Comparison of ENCODE assay signal across 1 cellular context in the genomic region with DNA sequence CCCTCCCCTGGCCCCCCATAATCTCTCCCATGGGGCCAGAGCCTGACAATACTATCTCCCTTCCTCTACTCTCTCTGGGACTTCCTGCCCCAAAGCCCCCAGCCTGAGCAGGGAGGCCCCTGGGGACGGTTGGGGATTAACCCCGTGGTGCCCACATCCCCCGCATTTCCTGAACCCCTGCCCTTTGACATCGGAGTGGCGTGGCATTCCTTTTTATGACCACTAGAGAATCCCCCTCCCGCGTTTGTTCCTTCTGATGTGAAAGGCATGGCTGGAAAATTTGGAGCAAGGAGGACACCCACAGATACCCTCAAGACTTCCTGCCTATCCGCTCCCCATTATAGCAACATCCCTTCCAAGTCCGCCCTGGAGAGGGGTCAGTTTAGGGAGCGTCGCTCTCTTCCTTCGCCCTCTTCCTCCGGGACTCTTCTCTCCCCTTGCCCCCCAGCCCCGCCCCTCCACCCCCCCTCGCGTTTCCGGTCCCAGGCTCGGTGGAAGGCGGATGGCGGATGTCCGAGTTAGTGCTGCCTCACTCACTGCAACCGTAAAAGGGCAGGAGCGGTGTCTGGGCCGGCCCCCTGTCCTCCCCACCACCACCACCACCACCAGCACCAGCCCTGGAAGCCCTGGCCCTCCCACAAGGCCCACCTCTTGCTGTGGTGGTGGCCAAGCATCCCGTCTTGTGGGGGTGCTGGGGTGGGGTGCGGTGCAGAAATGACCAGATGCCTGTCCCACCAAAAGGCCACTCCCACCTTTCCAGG.
TF ChIP-seq lines count a peak whose summit lies in the region.

No MANE protein-coding gene starts in this region.

TF ChIP-seq in K562, 482 proteins besides CTCF, POLR2A, EP300 and RAD21 (continues in another document):
- TF ChIP-seq DIDO1 (tag; IDR thresholded peaks at IDR 0.05; ENCODE audit: low read depth): no peak
- TF ChIP-seq SRSF1 (IDR thresholded peaks at IDR 0.05; ENCODE audit: low read depth, low read length): no peak
- TF ChIP-seq, protein P1, sequence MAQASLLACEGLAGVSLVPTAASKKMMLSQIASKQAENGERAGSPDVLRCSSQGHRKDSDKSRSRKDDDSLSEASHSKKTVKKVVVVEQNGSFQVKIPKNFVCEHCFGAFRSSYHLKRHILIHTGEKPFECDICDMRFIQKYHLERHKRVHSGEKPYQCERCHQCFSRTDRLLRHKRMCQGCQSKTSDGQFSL (CRISPR knock-in tag; IDR thresholded peaks at IDR 0.05): peak; percentile 28; the same call in 1 of the 2 replicates
- TF ChIP-seq, protein P1 (tag; IDR thresholded peaks at IDR 0.05): peak in 1 of 2 experiments; percentile 88; a peak in 2 of 4 replicates
- TF ChIP-seq U2AF2 (optimal IDR thresholded peaks at IDR 0.05; ENCODE audit: low read depth, low read length): no peak
- no peak for TF ChIP-seq NR2F6 (CRISPR knock-in tag; IDR thresholded peaks at IDR 0.05)
- TF ChIP-seq E2F3 (CRISPR knock-in tag; IDR thresholded peaks at IDR 0.05): 0 out of 2 replicates have a peak, but pooled peaks have one; percentile 31
- TF ChIP-seq PRPF4 (IDR thresholded peaks at IDR 0.05; ENCODE audit: insufficient read depth, low read depth, low read length, poor library complexity, severe bottlenecking): no peak
- TF ChIP-seq SRSF7 (optimal IDR thresholded peaks at IDR 0.05; ENCODE audit: low read depth, low read length): no peak
- TF ChIP-seq, protein P2, sequence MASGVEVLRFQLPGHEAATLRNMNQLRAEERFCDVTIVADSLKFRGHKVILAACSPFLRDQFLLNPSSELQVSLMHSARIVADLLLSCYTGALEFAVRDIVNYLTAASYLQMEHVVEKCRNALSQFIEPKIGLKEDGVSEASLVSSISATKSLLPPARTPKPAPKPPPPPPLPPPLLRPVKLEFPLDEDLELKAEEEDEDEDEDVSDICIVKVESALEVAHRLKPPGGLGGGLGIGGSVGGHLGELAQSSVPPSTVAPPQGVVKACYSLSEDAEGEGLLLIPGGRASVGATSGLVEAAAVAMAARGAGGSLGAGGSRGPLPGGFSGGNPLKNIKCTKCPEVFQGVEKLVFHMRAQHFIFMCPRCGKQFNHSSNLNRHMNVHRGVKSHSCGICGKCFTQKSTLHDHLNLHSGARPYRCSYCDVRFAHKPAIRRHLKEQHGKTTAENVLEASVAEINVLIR (CRISPR knock-in tag; IDR thresholded peaks at IDR 0.05): no peak
- no peak for TF ChIP-seq XRCC4 (IDR thresholded peaks at IDR 0.05; ENCODE audit: extremely low read depth, insufficient read depth, insufficient read length)
- TF ChIP-seq, protein P3, sequence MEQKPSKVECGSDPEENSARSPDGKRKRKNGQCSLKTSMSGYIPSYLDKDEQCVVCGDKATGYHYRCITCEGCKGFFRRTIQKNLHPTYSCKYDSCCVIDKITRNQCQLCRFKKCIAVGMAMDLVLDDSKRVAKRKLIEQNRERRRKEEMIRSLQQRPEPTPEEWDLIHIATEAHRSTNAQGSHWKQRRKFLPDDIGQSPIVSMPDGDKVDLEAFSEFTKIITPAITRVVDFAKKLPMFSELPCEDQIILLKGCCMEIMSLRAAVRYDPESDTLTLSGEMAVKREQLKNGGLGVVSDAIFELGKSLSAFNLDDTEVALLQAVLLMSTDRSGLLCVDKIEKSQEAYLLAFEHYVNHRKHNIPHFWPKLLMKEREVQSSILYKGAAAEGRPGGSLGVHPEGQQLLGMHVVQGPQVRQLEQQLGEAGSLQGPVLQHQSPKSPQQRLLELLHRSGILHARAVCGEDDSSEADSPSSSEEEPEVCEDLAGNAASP (IDR thresholded peaks at IDR 0.05): no peak
- 0 out of 2 replicates have a peak, but pooled peaks have one; percentile 26 for TF ChIP-seq NFRKB (IDR thresholded peaks at IDR 0.05; ENCODE audit: low read depth)
- TF ChIP-seq, protein P4, sequence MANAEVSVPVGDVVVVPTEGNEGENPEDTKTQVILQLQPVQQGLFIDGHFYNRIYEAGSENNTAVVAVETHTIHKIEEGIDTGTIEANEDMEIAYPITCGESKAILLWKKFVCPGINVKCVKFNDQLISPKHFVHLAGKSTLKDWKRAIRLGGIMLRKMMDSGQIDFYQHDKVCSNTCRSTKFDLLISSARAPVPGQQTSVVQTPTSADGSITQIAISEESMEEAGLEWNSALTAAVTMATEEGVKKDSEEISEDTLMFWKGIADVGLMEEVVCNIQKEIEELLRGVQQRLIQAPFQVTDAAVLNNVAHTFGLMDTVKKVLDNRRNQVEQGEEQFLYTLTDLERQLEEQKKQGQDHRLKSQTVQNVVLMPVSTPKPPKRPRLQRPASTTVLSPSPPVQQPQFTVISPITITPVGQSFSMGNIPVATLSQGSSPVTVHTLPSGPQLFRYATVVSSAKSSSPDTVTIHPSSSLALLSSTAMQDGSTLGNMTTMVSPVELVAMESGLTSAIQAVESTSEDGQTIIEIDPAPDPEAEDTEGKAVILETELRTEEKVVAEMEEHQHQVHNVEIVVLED (CRISPR knock-in tag; IDR thresholded peaks at IDR 0.05): no peak
- no peak for TF ChIP-seq ZFPM2 (CRISPR knock-in tag; IDR thresholded peaks at IDR 0.05)
- no peak for TF ChIP-seq RHOXF2B (CRISPR knock-in tag; conservative IDR thresholded peaks at IDR 0.05)
- TF ChIP-seq, protein P5, sequence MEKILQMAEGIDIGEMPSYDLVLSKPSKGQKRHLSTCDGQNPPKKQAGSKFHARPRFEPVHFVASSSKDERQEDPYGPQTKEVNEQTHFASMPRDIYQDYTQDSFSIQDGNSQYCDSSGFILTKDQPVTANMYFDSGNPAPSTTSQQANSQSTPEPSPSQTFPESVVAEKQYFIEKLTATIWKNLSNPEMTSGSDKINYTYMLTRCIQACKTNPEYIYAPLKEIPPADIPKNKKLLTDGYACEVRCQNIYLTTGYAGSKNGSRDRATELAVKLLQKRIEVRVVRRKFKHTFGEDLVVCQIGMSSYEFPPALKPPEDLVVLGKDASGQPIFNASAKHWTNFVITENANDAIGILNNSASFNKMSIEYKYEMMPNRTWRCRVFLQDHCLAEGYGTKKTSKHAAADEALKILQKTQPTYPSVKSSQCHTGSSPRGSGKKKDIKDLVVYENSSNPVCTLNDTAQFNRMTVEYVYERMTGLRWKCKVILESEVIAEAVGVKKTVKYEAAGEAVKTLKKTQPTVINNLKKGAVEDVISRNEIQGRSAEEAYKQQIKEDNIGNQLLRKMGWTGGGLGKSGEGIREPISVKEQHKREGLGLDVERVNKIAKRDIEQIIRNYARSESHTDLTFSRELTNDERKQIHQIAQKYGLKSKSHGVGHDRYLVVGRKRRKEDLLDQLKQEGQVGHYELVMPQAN (IDR thresholded peaks at IDR 0.05; ENCODE audit: borderline replicate concordance): 0 out of 2 replicates have a peak, but pooled peaks have one; percentile 7
- TF ChIP-seq ZFP36 (IDR thresholded peaks at IDR 0.05; ENCODE audit: low read depth, low read length, partially characterized antibody): no peak
- TF ChIP-seq GABPB1 (CRISPR knock-in tag; IDR thresholded peaks at IDR 0.05): peak; percentile 56
- TF ChIP-seq, protein P6, sequence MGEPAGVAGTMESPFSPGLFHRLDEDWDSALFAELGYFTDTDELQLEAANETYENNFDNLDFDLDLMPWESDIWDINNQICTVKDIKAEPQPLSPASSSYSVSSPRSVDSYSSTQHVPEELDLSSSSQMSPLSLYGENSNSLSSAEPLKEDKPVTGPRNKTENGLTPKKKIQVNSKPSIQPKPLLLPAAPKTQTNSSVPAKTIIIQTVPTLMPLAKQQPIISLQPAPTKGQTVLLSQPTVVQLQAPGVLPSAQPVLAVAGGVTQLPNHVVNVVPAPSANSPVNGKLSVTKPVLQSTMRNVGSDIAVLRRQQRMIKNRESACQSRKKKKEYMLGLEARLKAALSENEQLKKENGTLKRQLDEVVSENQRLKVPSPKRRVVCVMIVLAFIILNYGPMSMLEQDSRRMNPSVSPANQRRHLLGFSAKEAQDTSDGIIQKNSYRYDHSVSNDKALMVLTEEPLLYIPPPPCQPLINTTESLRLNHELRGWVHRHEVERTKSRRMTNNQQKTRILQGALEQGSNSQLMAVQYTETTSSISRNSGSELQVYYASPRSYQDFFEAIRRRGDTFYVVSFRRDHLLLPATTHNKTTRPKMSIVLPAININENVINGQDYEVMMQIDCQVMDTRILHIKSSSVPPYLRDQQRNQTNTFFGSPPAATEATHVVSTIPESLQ (CRISPR knock-in tag; IDR thresholded peaks at IDR 0.05): no peak; the same call in 1 of the 2 replicates
- TF ChIP-seq SPI1 (IDR thresholded peaks at IDR 0.05; ENCODE audit: borderline replicate concordance, low read depth, low read length): no peak
- TF ChIP-seq PTRF (tag; IDR thresholded peaks at IDR 0.05): no peak
- 0 out of 2 replicates have a peak, but pooled peaks have one; percentile 46 for TF ChIP-seq ZNF165 (CRISPR knock-in tag; IDR thresholded peaks at IDR 0.05; ENCODE audit: borderline replicate concordance)
- TF ChIP-seq NFATC3 (IDR thresholded peaks at IDR 0.05): no peak
- TF ChIP-seq CHCHD3 (CRISPR knock-in tag; IDR thresholded peaks at IDR 0.05): no peak
- no peak for TF ChIP-seq KDM4B (IDR thresholded peaks at IDR 0.05; ENCODE audit: borderline replicate concordance in 2 of 2, low read depth in 1 of 2)
- no peak for TF ChIP-seq BMI1 (IDR thresholded peaks at IDR 0.05; ENCODE audit: low read length)
- TF ChIP-seq MCM2 (IDR thresholded peaks at IDR 0.05; ENCODE audit: low read depth): no peak
- no peak for TF ChIP-seq SRSF3 (IDR thresholded peaks at IDR 0.05; ENCODE audit: insufficient read depth, low read length)
- TF ChIP-seq, protein P7, sequence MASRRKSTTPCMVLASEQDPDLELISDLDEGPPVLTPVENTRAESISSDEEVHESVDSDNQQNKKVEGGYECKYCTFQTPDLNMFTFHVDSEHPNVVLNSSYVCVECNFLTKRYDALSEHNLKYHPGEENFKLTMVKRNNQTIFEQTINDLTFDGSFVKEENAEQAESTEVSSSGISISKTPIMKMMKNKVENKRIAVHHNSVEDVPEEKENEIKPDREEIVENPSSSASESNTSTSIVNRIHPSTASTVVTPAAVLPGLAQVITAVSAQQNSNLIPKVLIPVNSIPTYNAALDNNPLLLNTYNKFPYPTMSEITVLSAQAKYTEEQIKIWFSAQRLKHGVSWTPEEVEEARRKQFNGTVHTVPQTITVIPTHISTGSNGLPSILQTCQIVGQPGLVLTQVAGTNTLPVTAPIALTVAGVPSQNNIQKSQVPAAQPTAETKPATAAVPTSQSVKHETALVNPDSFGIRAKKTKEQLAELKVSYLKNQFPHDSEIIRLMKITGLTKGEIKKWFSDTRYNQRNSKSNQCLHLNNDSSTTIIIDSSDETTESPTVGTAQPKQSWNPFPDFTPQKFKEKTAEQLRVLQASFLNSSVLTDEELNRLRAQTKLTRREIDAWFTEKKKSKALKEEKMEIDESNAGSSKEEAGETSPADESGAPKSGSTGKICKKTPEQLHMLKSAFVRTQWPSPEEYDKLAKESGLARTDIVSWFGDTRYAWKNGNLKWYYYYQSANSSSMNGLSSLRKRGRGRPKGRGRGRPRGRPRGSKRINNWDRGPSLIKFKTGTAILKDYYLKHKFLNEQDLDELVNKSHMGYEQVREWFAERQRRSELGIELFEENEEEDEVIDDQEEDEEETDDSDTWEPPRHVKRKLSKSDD (conservative IDR thresholded peaks at IDR 0.05; ENCODE audit: low read length): no peak
- TF ChIP-seq, protein P8, sequence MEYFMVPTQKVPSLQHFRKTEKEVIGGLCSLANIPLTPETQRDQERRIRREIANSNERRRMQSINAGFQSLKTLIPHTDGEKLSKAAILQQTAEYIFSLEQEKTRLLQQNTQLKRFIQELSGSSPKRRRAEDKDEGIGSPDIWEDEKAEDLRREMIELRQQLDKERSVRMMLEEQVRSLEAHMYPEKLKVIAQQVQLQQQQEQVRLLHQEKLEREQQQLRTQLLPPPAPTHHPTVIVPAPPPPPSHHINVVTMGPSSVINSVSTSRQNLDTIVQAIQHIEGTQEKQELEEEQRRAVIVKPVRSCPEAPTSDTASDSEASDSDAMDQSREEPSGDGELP (CRISPR knock-in tag; IDR thresholded peaks at IDR 0.05; ENCODE audit: borderline replicate concordance): peak; percentile 60; the same call in 1 of the 2 replicates
- no peak for TF ChIP-seq POU5F1 (IDR thresholded peaks at IDR 0.05; ENCODE audit: borderline replicate concordance, low read depth, low read length, partially characterized antibody)
- TF ChIP-seq ZNF551 (CRISPR knock-in tag; IDR thresholded peaks at IDR 0.05): no peak
- no peak for TF ChIP-seq L3MBTL2 (IDR thresholded peaks at IDR 0.05)
- no peak for TF ChIP-seq KLF16 (IDR thresholded peaks at IDR 0.05)
- peak; percentile 61 for TF ChIP-seq ETV5 (CRISPR knock-in tag; IDR thresholded peaks at IDR 0.05; ENCODE audit: low read depth)
- TF ChIP-seq, protein P9, sequence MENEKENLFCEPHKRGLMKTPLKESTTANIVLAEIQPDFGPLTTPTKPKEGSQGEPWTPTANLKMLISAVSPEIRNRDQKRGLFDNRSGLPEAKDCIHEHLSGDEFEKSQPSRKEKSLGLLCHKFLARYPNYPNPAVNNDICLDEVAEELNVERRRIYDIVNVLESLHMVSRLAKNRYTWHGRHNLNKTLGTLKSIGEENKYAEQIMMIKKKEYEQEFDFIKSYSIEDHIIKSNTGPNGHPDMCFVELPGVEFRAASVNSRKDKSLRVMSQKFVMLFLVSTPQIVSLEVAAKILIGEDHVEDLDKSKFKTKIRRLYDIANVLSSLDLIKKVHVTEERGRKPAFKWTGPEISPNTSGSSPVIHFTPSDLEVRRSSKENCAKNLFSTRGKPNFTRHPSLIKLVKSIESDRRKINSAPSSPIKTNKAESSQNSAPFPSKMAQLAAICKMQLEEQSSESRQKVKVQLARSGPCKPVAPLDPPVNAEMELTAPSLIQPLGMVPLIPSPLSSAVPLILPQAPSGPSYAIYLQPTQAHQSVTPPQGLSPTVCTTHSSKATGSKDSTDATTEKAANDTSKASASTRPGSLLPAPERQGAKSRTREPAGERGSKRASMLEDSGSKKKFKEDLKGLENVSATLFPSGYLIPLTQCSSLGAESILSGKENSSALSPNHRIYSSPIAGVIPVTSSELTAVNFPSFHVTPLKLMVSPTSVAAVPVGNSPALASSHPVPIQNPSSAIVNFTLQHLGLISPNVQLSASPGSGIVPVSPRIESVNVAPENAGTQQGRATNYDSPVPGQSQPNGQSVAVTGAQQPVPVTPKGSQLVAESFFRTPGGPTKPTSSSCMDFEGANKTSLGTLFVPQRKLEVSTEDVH (IDR thresholded peaks at IDR 0.05; ENCODE audit: low read depth, partially characterized antibody): no peak
- TF ChIP-seq MEF2D (tag; conservative IDR thresholded peaks at IDR 0.05; ENCODE audit: low read depth): no peak
- no peak for TF ChIP-seq PHF21A (IDR thresholded peaks at IDR 0.05; ENCODE audit: borderline replicate concordance, low read depth)
- TF ChIP-seq TCF7 (IDR thresholded peaks at IDR 0.05; ENCODE audit: borderline replicate concordance): 0 out of 2 replicates have a peak, but pooled peaks have one; percentile 1
- TF ChIP-seq EHMT2 (IDR thresholded peaks at IDR 0.05): no peak
- TF ChIP-seq CREB1 (IDR thresholded peaks at IDR 0.05): no peak; the same call in 1 of the 2 replicates
- TF ChIP-seq CREB1 (CRISPR knock-in tag; IDR thresholded peaks at IDR 0.05): no peak
- no peak for TF ChIP-seq NONO (IDR thresholded peaks at IDR 0.05; ENCODE audit: low read depth in 2 of 2, low read length in 1 of 2)
- TF ChIP-seq FOXJ2 (tag; IDR thresholded peaks at IDR 0.05): no peak
- no peak for TF ChIP-seq POLR3A (IDR thresholded peaks at IDR 0.05; ENCODE audit: borderline replicate concordance, extremely low read depth, insufficient read depth, insufficient read length)
- peak; percentile 44 for TF ChIP-seq CXXC5 (CRISPR knock-in tag; IDR thresholded peaks at IDR 0.05)
- TF ChIP-seq MXI1 (IDR thresholded peaks at IDR 0.05; ENCODE audit: low read depth, low read length): no peak
- no peak; the same call in none of the 2 replicates for TF ChIP-seq POLR2AphosphoS5 (IDR thresholded peaks at IDR 0.05; ENCODE audit: control insufficient read depth, insufficient read depth, low read depth, low read length)
- no peak for TF ChIP-seq CBX1 (IDR thresholded peaks at IDR 0.05; ENCODE audit: low read depth)
